9 cellular contexts compared by ENCODE assay signal in the genomic region with DNA sequence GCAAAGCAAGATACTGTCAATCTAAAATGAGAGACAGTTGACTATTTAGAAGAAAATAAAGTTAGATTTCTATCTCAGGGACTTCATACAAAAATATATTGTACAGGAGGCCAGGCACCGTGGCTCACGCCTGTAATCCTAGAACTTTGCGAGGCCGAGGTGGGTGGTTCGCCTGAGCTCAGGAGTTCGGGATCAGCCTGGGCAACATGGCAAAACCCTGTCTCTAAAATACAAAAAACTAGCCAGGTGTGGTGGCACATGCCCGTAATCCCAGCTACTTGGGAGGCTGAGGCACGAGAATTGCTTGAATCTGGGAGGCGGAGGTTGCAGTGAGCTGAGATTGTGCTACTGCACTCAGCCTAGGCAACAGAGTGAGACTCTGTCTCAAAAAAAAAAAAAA. TPM values are rescaled to one million over a fixed set of nuclear protein-coding genes. Genes with fewer than 3 reads are reported as not detected.
DNase-seq lines count a peak whose midpoint lies in the region; ATAC-seq and TF ChIP-seq lines count a peak whose summit lies in the region.
"Not testable (repeated sequence)": the region's sequence is repeated elsewhere in the genome, so short reads cannot be mapped to it uniquely, and the experiment has no call there.
"Had no signal": no experiment of that assay in that cellular context is flagged by ENCODE, and none has a peak within 500 bp of the region (broad histone marks: within the 10 kb centered on the region; RNA-seq: fewer than 3 reads in every experiment).

No MANE protein-coding gene starts in this region.

- not testable (repeated sequence) for H3K27ac ChIP-seq in CD8-positive, alpha-beta T cell (ENCODE audit: low read depth, low read length)

- peak overlapping the region; percentile 53 for H3K9ac ChIP-seq in adipocyte (ENCODE audit: low read length)

- not testable (repeated sequence) for H3K4me3 ChIP-seq in CD8-positive, alpha-beta T cell (ENCODE audit: low read depth, low read length); adipocyte (ENCODE audit: low read length)

- POLR2A ChIA-PET in CD8-positive, alpha-beta T cell (lab: Charles Lee) = interaction anchor here (1.1 kb wide), 1 partner anchor 8 kb away, joined by 3 read pairs; no protein-coding TSS in a partner anchor

- intact Hi-C loops in CD8-positive, alpha-beta T cell (cut with DNase I, micrococcal nuclease); activated T-helper 2 cell treated with anti-CD3 and anti-CD28 coated beads, Interferon-gamma antibody, Interleukin-2, Interleukin-4, amounts not matched to agents 10 μg/mL and 5 μg/mL and 100 μg/mL, durations not matched to agents 14 hours and 24 hours and 36 hours (cut with micrococcal nuclease); sciatic nerve (cut with DNase I): not testable (repeated sequence)

- not testable (repeated sequence) for DNase-seq in CD8-positive, alpha-beta T cell; T-helper 17 cell; activated T-helper 2 cell treated with anti-CD3 and anti-CD28 coated beads, Interferon-gamma antibody, Interleukin-2, Interleukin-4, amounts not matched to agents 10 μg/mL and 5 μg/mL and 100 μg/mL, durations not matched to agents 14 hours and 24 hours and 36 hours (ENCODE audit: low spot score); adipocyte (ENCODE audit: low read depth); memory B cell (ENCODE audit: low spot score in 2 of 2)
- DNase-seq in glutamatergic neuron (peak; percentile 2), sciatic nerve (ENCODE audit: low spot score) (peak; percentile 23)

- not testable (repeated sequence) for ATAC-seq in CD8-positive, alpha-beta T cell; T-helper 17 cell; memory B cell (ENCODE audit: low read depth); sciatic nerve

- TF ChIP-seq CTCF in CD8-positive, alpha-beta T cell (IDR thresholded peaks at IDR 0.05); glutamatergic neuron (IDR thresholded peaks at IDR 0.05; ENCODE audit: partially characterized antibody, unreplicated experiment): not testable (repeated sequence)

- not testable (repeated sequence) for H3K9me3 Mint-ChIP-seq in CD8-positive, alpha-beta T cell; activated T-helper 2 cell treated with anti-CD3 and anti-CD28 coated beads, Interferon-gamma antibody, Interleukin-2, Interleukin-4, amounts not matched to agents 10 μg/mL and 5 μg/mL and 100 μg/mL, durations not matched to agents 14 hours and 24 hours and 36 hours; memory B cell
- peaks cover 19% of the 10 kb centered on the region for H3K9me3 Mint-ChIP-seq in glutamatergic neuron (ENCODE audit: unreplicated experiment)

- H3K27ac Mint-ChIP-seq in CD8-positive, alpha-beta T cell = peak overlapping the region; percentile 87
- peak overlapping the region; percentile 100 for H3K27ac Mint-ChIP-seq in T-helper 17 cell
- peak overlapping the region; percentile 18 for H3K27ac Mint-ChIP-seq in activated T-helper 2 cell treated with anti-CD3 and anti-CD28 coated beads, Interferon-gamma antibody, Interleukin-2, Interleukin-4, amounts not matched to agents 10 μg/mL and 5 μg/mL and 100 μg/mL, durations not matched to agents 14 hours and 24 hours and 36 hours
- H3K27ac Mint-ChIP-seq in glutamatergic neuron (ENCODE audit: unreplicated experiment); memory B cell: not testable (repeated sequence)

- H3K36me3 ChIP-seq in CD8-positive, alpha-beta T cell (ENCODE audit: insufficient read depth, low read length); adipocyte (ENCODE audit: control insufficient read depth, insufficient read depth, low read length, severe bottlenecking): not testable (repeated sequence)

- not testable (repeated sequence) for H3K27me3 ChIP-seq in CD8-positive, alpha-beta T cell (ENCODE audit: insufficient read depth, low read length); adipocyte (replicated peaks; ENCODE audit: control insufficient read depth, insufficient read depth, low read length)

- H3K4me1 ChIP-seq in CD8-positive, alpha-beta T cell (ENCODE audit: insufficient read depth, low read length) = peaks cover 43% of the 10 kb centered on the region
- H3K4me1 ChIP-seq in adipocyte (ENCODE audit: control insufficient read depth, insufficient read depth, low read length) = peaks cover 38% of the 10 kb centered on the region

- CTCF ChIA-PET in CD8-positive, alpha-beta T cell (lab: Charles Lee) = not testable (repeated sequence)

- not testable (repeated sequence) for H3K4me3 Mint-ChIP-seq in CD8-positive, alpha-beta T cell; glutamatergic neuron (ENCODE audit: unreplicated experiment)
- peak overlapping the region; percentile 95 for H3K4me3 Mint-ChIP-seq in T-helper 17 cell
- H3K4me3 Mint-ChIP-seq in activated T-helper 2 cell treated with anti-CD3 and anti-CD28 coated beads, Interferon-gamma antibody, Interleukin-2, Interleukin-4, amounts not matched to agents 10 μg/mL and 5 μg/mL and 100 μg/mL, durations not matched to agents 14 hours and 24 hours and 36 hours (ENCODE audit: low read depth) = peak overlapping the region; percentile 90
- H3K4me3 Mint-ChIP-seq in memory B cell = peak overlapping the region; percentile 37

- H3K27me3 Mint-ChIP-seq in CD8-positive, alpha-beta T cell (ENCODE audit: low read depth); T-helper 17 cell; activated T-helper 2 cell treated with anti-CD3 and anti-CD28 coated beads, Interferon-gamma antibody, Interleukin-2, Interleukin-4, amounts not matched to agents 10 μg/mL and 5 μg/mL and 100 μg/mL, durations not matched to agents 14 hours and 24 hours and 36 hours (ENCODE audit: low read depth); memory B cell: not testable (repeated sequence)
- peaks cover 24% of the 10 kb centered on the region for H3K27me3 Mint-ChIP-seq in glutamatergic neuron (ENCODE audit: unreplicated experiment)

- peaks cover 57% of the 10 kb centered on the region for H3K4me1 Mint-ChIP-seq in CD8-positive, alpha-beta T cell (ENCODE audit: low read depth)
- H3K4me1 Mint-ChIP-seq in T-helper 17 cell (peaks cover 56% of the 10 kb centered on the region), glutamatergic neuron (ENCODE audit: low read depth, unreplicated experiment) (peaks cover 16% of the 10 kb centered on the region), memory B cell (peaks cover 32% of the 10 kb centered on the region)
- peaks cover 49% of the 10 kb centered on the region for H3K4me1 Mint-ChIP-seq in activated T-helper 2 cell treated with anti-CD3 and anti-CD28 coated beads, Interferon-gamma antibody, Interleukin-2, Interleukin-4, amounts not matched to agents 10 μg/mL and 5 μg/mL and 100 μg/mL, durations not matched to agents 14 hours and 24 hours and 36 hours (ENCODE audit: low read depth)

- not testable (repeated sequence) for H3K36me3 Mint-ChIP-seq in CD8-positive, alpha-beta T cell; T-helper 17 cell (ENCODE audit: low read depth); glutamatergic neuron (ENCODE audit: unreplicated experiment); memory B cell
- peaks cover 54% of the 10 kb centered on the region for H3K36me3 Mint-ChIP-seq in activated T-helper 2 cell treated with anti-CD3 and anti-CD28 coated beads, Interferon-gamma antibody, Interleukin-2, Interleukin-4, amounts not matched to agents 10 μg/mL and 5 μg/mL and 100 μg/mL, durations not matched to agents 14 hours and 24 hours and 36 hours (ENCODE audit: low read depth)

- H3K9me3 ChIP-seq in CD8-positive, alpha-beta T cell (ENCODE audit: low read length); T-helper 17 cell (ENCODE audit: control insufficient read depth, low read length, poor library complexity, severe bottlenecking); adipocyte (ENCODE audit: control insufficient read depth, low read length): not testable (repeated sequence)

RNA-seq across cellular contexts. Expression of a gene that starts 7.6 kb away (rescaled TPM):
- 10 to 100 TPM; 24.9 to 27.5 TPM for total RNA-seq in CD8-positive, alpha-beta T cell
- total RNA-seq in T-helper 17 cell = 10 to 100 TPM; 43.1 to 56.6 TPM
- 17.0 and 19.8 TPM in 2 replicates for total RNA-seq in activated T-helper 2 cell treated with anti-CD3 and anti-CD28 coated beads, Interferon-gamma antibody, Interleukin-2, Interleukin-4, amounts not matched to agents 10 μg/mL and 5 μg/mL and 100 μg/mL, durations not matched to agents 14 hours and 24 hours and 36 hours
- total RNA-seq in glutamatergic neuron (ENCODE audit: unreplicated experiment) = 5.9 TPM
- 35.0 TPM for total RNA-seq in sciatic nerve

RNA-seq across cellular contexts. Expression of a gene that starts 8.8 kb away (rescaled TPM):
- total RNA-seq in CD8-positive, alpha-beta T cell = 1 to 10 TPM; 2.2 to 2.5 TPM
- total RNA-seq in T-helper 17 cell (1 to 10 TPM; 5.5 to 6.2 TPM), glutamatergic neuron (ENCODE audit: unreplicated experiment) (not detected), sciatic nerve (0.49 TPM)
- 0.32 TPM in 1 of 2 replicates, not detected in the other for total RNA-seq in activated T-helper 2 cell treated with anti-CD3 and anti-CD28 coated beads, Interferon-gamma antibody, Interleukin-2, Interleukin-4, amounts not matched to agents 10 μg/mL and 5 μg/mL and 100 μg/mL, durations not matched to agents 14 hours and 24 hours and 36 hours
- total RNA-seq: HT1080, LHCN-M2 had no signal

RNA-seq across cellular contexts. Expression of a gene that starts 15.7 kb away (rescaled TPM):
- total RNA-seq in CD8-positive, alpha-beta T cell = 100 to 1,000 TPM; 568 to 599 TPM
- total RNA-seq in T-helper 17 cell (100 to 1,000 TPM; 389 to 523 TPM), glutamatergic neuron (ENCODE audit: unreplicated experiment) (89.3 TPM), sciatic nerve (26.1 TPM)
- 128 and 135 TPM in 2 replicates for total RNA-seq in activated T-helper 2 cell treated with anti-CD3 and anti-CD28 coated beads, Interferon-gamma antibody, Interleukin-2, Interleukin-4, amounts not matched to agents 10 μg/mL and 5 μg/mL and 100 μg/mL, durations not matched to agents 14 hours and 24 hours and 36 hours

RNA-seq across cellular contexts. Expression of a gene that starts 27.1 kb away (rescaled TPM):
- total RNA-seq in CD8-positive, alpha-beta T cell = 1 to 10 TPM; 1.3 to 1.7 TPM
- 1 to 10 TPM; 1.6 to 1.7 TPM for total RNA-seq in T-helper 17 cell
- 0.59 and 0.74 TPM in 2 replicates for total RNA-seq in activated T-helper 2 cell treated with anti-CD3 and anti-CD28 coated beads, Interferon-gamma antibody, Interleukin-2, Interleukin-4, amounts not matched to agents 10 μg/mL and 5 μg/mL and 100 μg/mL, durations not matched to agents 14 hours and 24 hours and 36 hours
- 20.3 TPM for total RNA-seq in glutamatergic neuron (ENCODE audit: unreplicated experiment)
- 31.2 TPM for total RNA-seq in sciatic nerve
- total RNA-seq: HT1080 had no signal

RNA-seq across cellular contexts. Expression of a gene that starts 28.0 kb away (rescaled TPM):
- total RNA-seq in CD8-positive, alpha-beta T cell = 1 to 10 TPM; 1.4 to 1.5 TPM
- total RNA-seq in T-helper 17 cell (1 to 10 TPM; 1.1 to 1.4 TPM), glutamatergic neuron (ENCODE audit: unreplicated experiment) (0.88 TPM), sciatic nerve (0.36 TPM)
- 0.91 and 1.7 TPM in 2 replicates for total RNA-seq in activated T-helper 2 cell treated with anti-CD3 and anti-CD28 coated beads, Interferon-gamma antibody, Interleukin-2, Interleukin-4, amounts not matched to agents 10 μg/mL and 5 μg/mL and 100 μg/mL, durations not matched to agents 14 hours and 24 hours and 36 hours
- total RNA-seq: HT1080, LHCN-M2 had no signal
